Comparison of ENCODE assay signal across 8 cellular contexts in genomic region chr17:42980274-42980765, GRCh38. TPM values are rescaled to one million over a fixed set of nuclear protein-coding genes. Genes with fewer than 3 reads are reported as not detected.
DNase-seq lines count a peak whose midpoint lies in the region; ATAC-seq and TF ChIP-seq lines count a peak whose summit lies in the region.

TSS of gene RUNDC1 (plus strand) at chr17:42980565. CDS start at chr17:42980577, 12 bp downstream.

- peak; percentile 96 for DNase-seq in BE2C
- peak; percentile 40 for DNase-seq in HS-5 (ENCODE audit: low read depth)
- DNase-seq in NK-92 treated with Interleukin-12 subunit alpha and Interleukin-12 subunit beta, amount 100 ng/mL, for 24 hours (lab: John Stamatoyannopoulos, UW): peak; percentile 84
- DNase-seq in activated CD8-positive, alpha-beta memory T cell treated with anti-CD3 and anti-CD28 coated beads, Interleukin-2, amount 10 ng/mL, durations not matched to agents 7 days and 5 days: peak; percentile 94
- peak; percentile 98 for DNase-seq in endodermal cell
- DNase-seq in mesothelial cell of epicardium (ENCODE audit: low spot score in 2 of 2, unreplicated experiment in 2 of 2): peak; percentile 88 to 90
- DNase-seq in stimulated activated CD8-positive, alpha-beta memory T cell treated with anti-CD3 and anti-CD28 coated beads, Interleukin-15, amount 100 ng/mL, for 4 hours (ENCODE audit: low read depth in 2 of 2): peak; percentile 87 to 88

- CTCF ChIA-PET in activated CD8-positive, alpha-beta memory T cell treated with anti-CD3 and anti-CD28 coated beads, Interleukin-2, amount 10 ng/mL, durations not matched to agents 7 days and 5 days (lab: Charles Lee): interaction anchor here (3.4 kb wide), 1 partner anchor 18 kb away, joined by 26 read pairs; the partner anchor contains the start of gene RPL27

- peak within 1 kb of the TSS; percentile 92 for H3K4me3 ChIP-seq in BE2C (ENCODE audit: low read depth, low read length)
- H3K4me3 ChIP-seq in endodermal cell (ENCODE audit: low read length): peak within 1 kb of the TSS; percentile 86

- no peak for TF ChIP-seq CTCF in BE2C (IDR thresholded peaks at IDR 0.05; ENCODE audit: low read depth, low read length)
- no peak for TF ChIP-seq CTCF in endodermal cell (conservative IDR thresholded peaks at IDR 0.05)
- no peak for TF ChIP-seq CTCF in mesothelial cell of epicardium (IDR thresholded peaks at IDR 0.05; ENCODE audit: unreplicated experiment)

- peak within 1 kb of the TSS; percentile 100 for H3K4me3 Mint-ChIP-seq in activated CD8-positive, alpha-beta memory T cell treated with anti-CD3 and anti-CD28 coated beads, Interleukin-2, amount 10 ng/mL, durations not matched to agents 7 days and 5 days
- H3K4me3 Mint-ChIP-seq in endodermal cell (peak within 1 kb of the TSS; percentile 96), mesothelial cell of epicardium (peak within 1 kb of the TSS; percentile 97)

- no peaks in the 10 kb centered on the region for H3K9me3 Mint-ChIP-seq in activated CD8-positive, alpha-beta memory T cell treated with anti-CD3 and anti-CD28 coated beads, Interleukin-2, amount 10 ng/mL, durations not matched to agents 7 days and 5 days (ENCODE audit: low read depth)
- H3K9me3 Mint-ChIP-seq in endodermal cell (no peaks in the 10 kb centered on the region), mesothelial cell of epicardium (no peaks in the 10 kb centered on the region)

- H3K9me3 ChIP-seq in BE2C: no peaks in the 10 kb centered on the region
- H3K9me3 ChIP-seq in endodermal cell (ENCODE audit: control insufficient read depth, low read length): no peaks in the 10 kb centered on the region

- WGBS in endodermal cell (ENCODE audit: insufficient coverage in 1 of 2, insufficient read length in 1 of 2), 2 experiments: 0 to 3% methylated on average over 8 to 39 of the region's 39 CpGs

- peaks cover 19% of the 10 kb centered on the region for H3K36me3 Mint-ChIP-seq in activated CD8-positive, alpha-beta memory T cell treated with anti-CD3 and anti-CD28 coated beads, Interleukin-2, amount 10 ng/mL, durations not matched to agents 7 days and 5 days
- H3K36me3 Mint-ChIP-seq in endodermal cell (ENCODE audit: low read depth) (peaks cover 16% of the 10 kb centered on the region), mesothelial cell of epicardium (no peaks in the 10 kb centered on the region)

- peak within 1 kb of the TSS; percentile 84 for H3K9ac ChIP-seq in endodermal cell (ENCODE audit: extremely low read depth, low read length, poor library complexity, severe bottlenecking)

- no peaks in the 10 kb centered on the region for H3K27me3 Mint-ChIP-seq in activated CD8-positive, alpha-beta memory T cell treated with anti-CD3 and anti-CD28 coated beads, Interleukin-2, amount 10 ng/mL, durations not matched to agents 7 days and 5 days
- H3K27me3 Mint-ChIP-seq in endodermal cell (ENCODE audit: insufficient read depth): no peaks in the 10 kb centered on the region
- no peaks in the 10 kb centered on the region for H3K27me3 Mint-ChIP-seq in mesothelial cell of epicardium (ENCODE audit: low read depth)

- peak within 1 kb of the TSS; percentile 66 for H3K27ac ChIP-seq in endodermal cell (ENCODE audit: low read depth, low read length)

- peaks cover 37% of the 10 kb centered on the region for H3K4me1 Mint-ChIP-seq in activated CD8-positive, alpha-beta memory T cell treated with anti-CD3 and anti-CD28 coated beads, Interleukin-2, amount 10 ng/mL, durations not matched to agents 7 days and 5 days
- H3K4me1 Mint-ChIP-seq in endodermal cell: peaks cover 20% of the 10 kb centered on the region
- H3K4me1 Mint-ChIP-seq in mesothelial cell of epicardium: peaks cover 28% of the 10 kb centered on the region

- H3K36me3 ChIP-seq in BE2C (peaks cover 5% of the 10 kb centered on the region), endodermal cell (ENCODE audit: control insufficient read depth, insufficient read depth, low read length) (peaks cover 13% of the 10 kb centered on the region)

- H3K27me3 ChIP-seq in BE2C (no peaks in the 10 kb centered on the region), endodermal cell (ENCODE audit: control insufficient read depth, insufficient read depth, low read length, poor library complexity, severe bottlenecking) (no peaks in the 10 kb centered on the region)

- H3K27ac Mint-ChIP-seq in activated CD8-positive, alpha-beta memory T cell treated with anti-CD3 and anti-CD28 coated beads, Interleukin-2, amount 10 ng/mL, durations not matched to agents 7 days and 5 days: peak within 1 kb of the TSS; percentile 97
- H3K27ac Mint-ChIP-seq in endodermal cell (peak within 1 kb of the TSS; percentile 98), mesothelial cell of epicardium (peak within 1 kb of the TSS; percentile 99)

- peak; percentile 71 for ATAC-seq in GM19328 (IDR thresholded peaks at IDR 0.05; ENCODE audit: unreplicated experiment)
- ATAC-seq in activated CD8-positive, alpha-beta memory T cell treated with anti-CD3 and anti-CD28 coated beads, Interleukin-2, amount 10 ng/mL, durations not matched to agents 7 days and 5 days: peak; percentile 83

- H3K4me1 ChIP-seq in BE2C (peaks cover 5% of the 10 kb centered on the region; the same call in 1 of the 2 replicates), endodermal cell (ENCODE audit: control insufficient read depth, insufficient read depth, low read length) (peaks cover 5% of the 10 kb centered on the region)

RNA-seq across cellular contexts. Expression of gene RUNDC1, which starts in this region (rescaled TPM):
- 19.9 TPM for polyA plus RNA-seq in BE2C (2012; ENCODE audit: insufficient read depth, insufficient read length, low read depth)
- total RNA-seq in activated CD8-positive, alpha-beta memory T cell treated with anti-CD3 and anti-CD28 coated beads, Interleukin-2, amount 10 ng/mL, durations not matched to agents 7 days and 5 days: 10 to 100 TPM; 16.9 to 17.4 TPM
- 10 to 100 TPM; 17.7 to 18.5 TPM for total RNA-seq in endodermal cell
- 13.4 TPM for polyA plus RNA-seq in endodermal cell (2013, experiment 1 of 2)
- 11.3 TPM for polyA plus RNA-seq in endodermal cell (2013, experiment 2 of 2)
- total RNA-seq in mesothelial cell of epicardium: 13.1 to 13.9 TPM (median 13.2 TPM) in 3 replicates

Comparison
In these comparisons a context has a peak if more than half of its experiments do, and no peak if none do; other contexts are left out.
1. Peak in every context shown above with its lines: DNase-seq, ATAC-seq, H3K4me3 ChIP-seq and H3K27ac ChIP-seq.
2. DNase-seq: peak in every context shown above with its lines; median percentile 98 in endodermal cell; 96 in BE2C; 94 in activated CD8-positive, alpha-beta memory T cell treated with anti-CD3 and anti-CD28 coated beads, Interleukin-2, amount 10 ng/mL, durations not matched to agents 7 days and 5 days; 89 in mesothelial cell of epicardium; 88 in stimulated activated CD8-positive, alpha-beta memory T cell treated with anti-CD3 and anti-CD28 coated beads, Interleukin-15, amount 100 ng/mL, for 4 hours; 84 in NK-92 treated with Interleukin-12 subunit alpha and Interleukin-12 subunit beta, amount 100 ng/mL, for 24 hours; 40 in HS-5.